Comparison of ENCODE assay signal across 8 cellular contexts in the genomic region with DNA sequence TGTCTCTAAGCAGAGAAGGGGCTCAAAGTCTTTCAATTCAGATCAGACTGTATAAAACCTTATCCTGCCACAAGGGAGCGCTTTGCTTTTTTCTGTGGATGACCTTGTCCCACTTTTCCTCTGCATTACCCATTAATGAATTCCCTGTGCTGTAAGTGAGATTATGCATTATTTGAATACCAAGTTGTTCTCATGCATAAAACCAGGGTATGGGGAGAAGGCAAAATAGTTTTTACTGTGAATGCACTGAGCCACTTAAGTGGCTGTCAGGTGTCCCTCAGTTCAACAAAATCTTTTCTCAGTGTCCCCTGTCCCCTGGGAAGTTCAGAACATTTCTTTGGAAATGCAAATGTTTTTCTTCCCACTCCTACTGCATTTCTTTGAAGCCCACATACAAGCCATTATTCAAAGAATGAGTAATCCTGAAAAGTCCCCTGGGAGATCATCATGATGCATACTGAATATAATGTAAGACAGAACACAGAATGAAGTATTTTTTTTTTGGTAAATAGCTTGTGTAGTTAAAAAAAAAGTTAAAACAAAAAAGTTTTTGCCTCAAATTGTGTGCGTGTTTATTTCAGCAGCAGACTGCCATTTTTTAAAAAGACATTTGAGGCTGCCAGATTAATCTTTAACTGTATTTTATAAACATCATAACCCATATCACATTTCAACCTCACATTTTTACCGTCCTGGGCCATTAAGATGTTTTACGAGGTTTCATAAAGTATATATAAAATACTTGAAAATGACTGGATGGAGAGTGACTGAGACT.
DNase-seq lines count a peak whose midpoint lies in the region; ATAC-seq, FAIRE-seq and TF ChIP-seq lines count a peak whose summit lies in the region.

No MANE protein-coding gene starts in this region.

- H3K4me3 ChIP-seq in Karpas-422 (ENCODE audit: low read length) = no peak overlapping the region
- no peak overlapping the region for H3K4me3 ChIP-seq in neural cell (ENCODE audit: low read length)
- H3K4me3 ChIP-seq in ovary = no peak overlapping the region

- H3K4me1 ChIP-seq in Karpas-422 (ENCODE audit: low read length) (peaks cover 17% of the 10 kb centered on the region), ovary (ENCODE audit: insufficient read depth) (no peaks in the 10 kb centered on the region)

- intact Hi-C loops in ovary (cut with DNase I) = no loop called here

- H3K79me2 ChIP-seq in Karpas-422 (ENCODE audit: low read length) (no peaks in the 10 kb centered on the region), neural cell (replicated peaks; ENCODE audit: insufficient read depth, low read length) (no peaks in the 10 kb centered on the region)

- no peaks in the 10 kb centered on the region for H3K27me3 ChIP-seq in Karpas-422 (ENCODE audit: low read length)
- H3K27me3 ChIP-seq in neural cell (ENCODE audit: insufficient read depth, low read depth, low read length) = no peaks in the 10 kb centered on the region
- H3K27me3 ChIP-seq in ovary = no peaks in the 10 kb centered on the region

- H3K4me3 Mint-ChIP-seq in chondrocyte (ENCODE audit: unreplicated experiment) (peak overlapping the region; percentile 33), HFFc6 (no peak overlapping the region)

- TF ChIP-seq EP300 in neural cell (conservative IDR thresholded peaks at IDR 0.05; ENCODE audit: poor library complexity, severe bottlenecking) (peak; percentile 76), ovary (IDR thresholded peaks at IDR 0.05) (no peak)

- H3K9me3 Mint-ChIP-seq in chondrocyte (ENCODE audit: low read depth) = no peaks in the 10 kb centered on the region
- peaks cover 51% of the 10 kb centered on the region for H3K9me3 Mint-ChIP-seq in HFFc6

- TF ChIP-seq CTCF in chondrocyte (IDR thresholded peaks at IDR 0.05) (peak; percentile 86), neural cell (IDR thresholded peaks at IDR 0.05; ENCODE audit: poor library complexity, severe bottlenecking) (peak; percentile 64), ovary (IDR thresholded peaks at IDR 0.05) (no peak), HFFc6 (IDR thresholded peaks at IDR 0.05) (no peak)

- H2AFZ ChIP-seq in Karpas-422 (ENCODE audit: low read length) = peak overlapping the region; percentile 55; the same call in 1 of the 2 replicates
- H2AFZ ChIP-seq in neural cell (ENCODE audit: low read depth, low read length) = no peak overlapping the region

- H3K9me3 ChIP-seq in Karpas-422 (ENCODE audit: low read length) = no peaks in the 10 kb centered on the region
- no peaks in the 10 kb centered on the region for H3K9me3 ChIP-seq in neural cell (ENCODE audit: low read length)
- H3K9me3 ChIP-seq in ovary = no peaks in the 10 kb centered on the region

- H4K20me1 ChIP-seq in Karpas-422 (ENCODE audit: insufficient read depth, low read depth, low read length) (no peaks in the 10 kb centered on the region), neural cell (ENCODE audit: insufficient read depth) (no peaks in the 10 kb centered on the region)

- H3K9me2 ChIP-seq in Karpas-422 (replicated peaks; ENCODE audit: insufficient read depth, low read length) = no peaks in the 10 kb centered on the region
- H3K9me2 ChIP-seq in neural cell (ENCODE audit: insufficient read depth, low read length) = no peaks in the 10 kb centered on the region

- H3K9ac ChIP-seq in Karpas-422 (ENCODE audit: low read length) (no peak overlapping the region), neural cell (ENCODE audit: low read length) (no peak overlapping the region)

- H3F3A ChIP-seq in neural cell (ENCODE audit: insufficient read depth, low read length, poor library complexity, severe bottlenecking) = no peaks in the 10 kb centered on the region

- H3K4me2 ChIP-seq in Karpas-422 (ENCODE audit: low read depth, low read length, poor library complexity, severe bottlenecking) = peak overlapping the region; percentile 16
- H3K4me2 ChIP-seq in neural cell (ENCODE audit: low read length) = no peak overlapping the region

- peak; percentile 64 for TF ChIP-seq RAD21 in neural cell (conservative IDR thresholded peaks at IDR 0.05)

- H3K4me1 Mint-ChIP-seq in chondrocyte (ENCODE audit: low read depth) (peaks cover 15% of the 10 kb centered on the region), HFFc6 (ENCODE audit: low read depth) (no peaks in the 10 kb centered on the region)

- H3K27ac Mint-ChIP-seq in chondrocyte (ENCODE audit: unreplicated experiment) (peak overlapping the region; percentile 68), HFFc6 (no peak overlapping the region)

- no peaks in the 10 kb centered on the region for H3K36me3 Mint-ChIP-seq in chondrocyte (ENCODE audit: low read depth)
- no peaks in the 10 kb centered on the region for H3K36me3 Mint-ChIP-seq in HFFc6 (ENCODE audit: low read depth)

- ATAC-seq in HG03135 (IDR thresholded peaks at IDR 0.05; ENCODE audit: unreplicated experiment) = no peak

- no peak overlapping the region for H3K27ac ChIP-seq in Karpas-422 (ENCODE audit: low read length)
- H3K27ac ChIP-seq in neural cell (ENCODE audit: low read length) = no peak overlapping the region
- H3K27ac ChIP-seq in ovary = no peak overlapping the region

- peak; percentile 66 for DNase-seq in Karpas-422
- no peak for DNase-seq in chondrocyte (ENCODE audit: low spot score)
- no peak for DNase-seq in ovary
- DNase-seq in HFFc6 = no peak
- DNase-seq in effector CD8-positive, alpha-beta T cell (lab: John Stamatoyannopoulos, UW) = no peak

- WGBS in ovary, 3 donors = 36 to 41% (median 36%) methylated on average over 4 of the region's 4 CpGs

- H3K27me3 Mint-ChIP-seq in chondrocyte (ENCODE audit: low read depth) (no peaks in the 10 kb centered on the region), HFFc6 (ENCODE audit: insufficient read depth) (no peaks in the 10 kb centered on the region; the same call in 1 of the 2 replicates)

- TF ChIP-seq POLR2A in ovary (IDR thresholded peaks at IDR 0.05) = no peak

- no peaks in the 10 kb centered on the region for H3K36me3 ChIP-seq in Karpas-422 (ENCODE audit: insufficient read depth, low read length)
- H3K36me3 ChIP-seq in neural cell (ENCODE audit: insufficient read depth, low read length) = no peaks in the 10 kb centered on the region
- no peaks in the 10 kb centered on the region for H3K36me3 ChIP-seq in ovary

- peak; percentile 55 for FAIRE-seq in G401.6 (lab: Jason Lieb, UNC)

TF ChIP-seq in neural cell, 6 proteins besides CTCF, POLR2A, EP300 and RAD21:
- TF ChIP-seq, protein P1, sequence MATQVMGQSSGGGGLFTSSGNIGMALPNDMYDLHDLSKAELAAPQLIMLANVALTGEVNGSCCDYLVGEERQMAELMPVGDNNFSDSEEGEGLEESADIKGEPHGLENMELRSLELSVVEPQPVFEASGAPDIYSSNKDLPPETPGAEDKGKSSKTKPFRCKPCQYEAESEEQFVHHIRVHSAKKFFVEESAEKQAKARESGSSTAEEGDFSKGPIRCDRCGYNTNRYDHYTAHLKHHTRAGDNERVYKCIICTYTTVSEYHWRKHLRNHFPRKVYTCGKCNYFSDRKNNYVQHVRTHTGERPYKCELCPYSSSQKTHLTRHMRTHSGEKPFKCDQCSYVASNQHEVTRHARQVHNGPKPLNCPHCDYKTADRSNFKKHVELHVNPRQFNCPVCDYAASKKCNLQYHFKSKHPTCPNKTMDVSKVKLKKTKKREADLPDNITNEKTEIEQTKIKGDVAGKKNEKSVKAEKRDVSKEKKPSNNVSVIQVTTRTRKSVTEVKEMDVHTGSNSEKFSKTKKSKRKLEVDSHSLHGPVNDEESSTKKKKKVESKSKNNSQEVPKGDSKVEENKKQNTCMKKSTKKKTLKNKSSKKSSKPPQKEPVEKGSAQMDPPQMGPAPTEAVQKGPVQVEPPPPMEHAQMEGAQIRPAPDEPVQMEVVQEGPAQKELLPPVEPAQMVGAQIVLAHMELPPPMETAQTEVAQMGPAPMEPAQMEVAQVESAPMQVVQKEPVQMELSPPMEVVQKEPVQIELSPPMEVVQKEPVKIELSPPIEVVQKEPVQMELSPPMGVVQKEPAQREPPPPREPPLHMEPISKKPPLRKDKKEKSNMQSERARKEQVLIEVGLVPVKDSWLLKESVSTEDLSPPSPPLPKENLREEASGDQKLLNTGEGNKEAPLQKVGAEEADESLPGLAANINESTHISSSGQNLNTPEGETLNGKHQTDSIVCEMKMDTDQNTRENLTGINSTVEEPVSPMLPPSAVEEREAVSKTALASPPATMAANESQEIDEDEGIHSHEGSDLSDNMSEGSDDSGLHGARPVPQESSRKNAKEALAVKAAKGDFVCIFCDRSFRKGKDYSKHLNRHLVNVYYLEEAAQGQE (IDR thresholded peaks at IDR 0.05; ENCODE audit: borderline replicate concordance) = peak; percentile 50
- TF ChIP-seq SMC3 (conservative IDR thresholded peaks at IDR 0.05; ENCODE audit: poor library complexity) (peak; percentile 69), POLR2AphosphoS5 (IDR thresholded peaks at IDR 0.05) (no peak)

Comparison
In these comparisons a context has a peak if more than half of its experiments do, and no peak if none do; other contexts are left out.
1. CTCF ChIP-seq: peak in chondrocyte (single experiment) and neural cell (single experiment); none in ovary (0 of 3) and HFFc6 (single experiment).